In genomic region chr9:22913026-22913425, GRCh38 we compare ENCODE assay signal across 20 cellular contexts.
"Had no signal": no experiment of that assay in that cellular context is flagged by ENCODE, and none has a peak within 500 bp of the region (broad histone marks: within the 10 kb centered on the region; RNA-seq: fewer than 3 reads in every experiment).

No MANE protein-coding gene starts in this region.

- H3K4me3 ChIP-seq: hepatocyte, left ventricle myocardium inferior, sigmoid colon, thyroid gland, upper lobe of right lung had no signal

- H3K36me3 ChIP-seq: left ventricle myocardium inferior, sigmoid colon, thyroid gland, upper lobe of right lung had no signal

- ATAC-seq: activated T-cell treated with anti-CD3 and anti-CD28 coated beads, Interleukin-2, amount 50 U/mL, for 72 hours; esophagus mucosa; naive thymus-derived CD8-positive, alpha-beta T cell; T-helper 17 cell; upper lobe of right lung had no signal

- H3K4me1 ChIP-seq: left ventricle myocardium inferior, sigmoid colon, thyroid gland, upper lobe of right lung had no signal

- H3K27me3 Mint-ChIP-seq: activated CD4-positive, alpha-beta memory T cell treated with anti-CD3 and anti-CD28 coated beads, Interleukin-2, amount 10 ng/mL, durations not matched to agents 7 days and 5 days; activated CD4-positive, alpha-beta T cell treated with anti-CD3 and anti-CD28 coated beads, Interleukin-2, amount 10 ng/mL, durations not matched to agents 24 days and 14 days; activated naive CD4-positive, alpha-beta T cell treated with anti-CD3 and anti-CD28 coated beads, Interleukin-2, amount 10 ng/mL, durations not matched to agents 7 days and 5 days; brain; naive thymus-derived CD8-positive, alpha-beta T cell; stimulated activated naive CD8-positive, alpha-beta T cell treated with anti-CD3 and anti-CD28 coated beads, Interleukin-15, Interleukin-2, amounts not matched to agents 100 ng/mL and 50 ng/mL, for 24 hours; T-helper 17 cell had no signal

- H3K4me1 Mint-ChIP-seq: activated CD4-positive, alpha-beta memory T cell treated with anti-CD3 and anti-CD28 coated beads, Interleukin-2, amount 10 ng/mL, durations not matched to agents 7 days and 5 days; activated CD4-positive, alpha-beta T cell treated with anti-CD3 and anti-CD28 coated beads, Interleukin-2, amount 10 ng/mL, durations not matched to agents 24 days and 14 days; activated naive CD4-positive, alpha-beta T cell treated with anti-CD3 and anti-CD28 coated beads, Interleukin-2, amount 10 ng/mL, durations not matched to agents 7 days and 5 days; brain; naive thymus-derived CD8-positive, alpha-beta T cell; T-helper 17 cell had no signal

- H3K36me3 Mint-ChIP-seq: activated naive CD4-positive, alpha-beta T cell treated with anti-CD3 and anti-CD28 coated beads, Interleukin-2, amount 10 ng/mL, durations not matched to agents 7 days and 5 days; brain; naive thymus-derived CD8-positive, alpha-beta T cell had no signal

- DNase-seq: activated CD4-positive, alpha-beta memory T cell treated with anti-CD3 and anti-CD28 coated beads, Interleukin-2, amount 10 ng/mL, durations not matched to agents 7 days and 5 days; activated CD4-positive, alpha-beta T cell treated with anti-CD3 and anti-CD28 coated beads, Interleukin-2, amount 10 ng/mL, durations not matched to agents 24 days and 14 days; activated CD4-positive, CD25-positive, alpha-beta regulatory T cell; activated effector memory CD4-positive, alpha-beta T cell treated with anti-CD3 and anti-CD28 coated beads, Interleukin-2, amount 50 U/mL, for 16 hours; activated naive CD4-positive, alpha-beta T cell treated with anti-CD3 and anti-CD28 coated beads, Interleukin-2, amount 10 ng/mL, durations not matched to agents 7 days and 5 days; activated T-cell treated with anti-CD3 and anti-CD28 coated beads, Interleukin-2, amount 50 U/mL, for 72 hours; effector memory CD4-positive, alpha-beta T cell; glutamatergic neuron; left ventricle myocardium inferior; naive thymus-derived CD8-positive, alpha-beta T cell; sigmoid colon; stimulated activated CD4-positive, alpha-beta T cell treated with anti-CD3 and anti-CD28 coated beads, Interleukin-4, amount 100 ng/mL, for 4 hours; substantia nigra; T-helper 17 cell; thyroid gland; upper lobe of right lung had no signal

- H3K9me3 Mint-ChIP-seq: activated CD4-positive, alpha-beta T cell treated with anti-CD3 and anti-CD28 coated beads, Interleukin-2, amount 10 ng/mL, durations not matched to agents 24 days and 14 days; activated naive CD4-positive, alpha-beta T cell treated with anti-CD3 and anti-CD28 coated beads, Interleukin-2, amount 10 ng/mL, durations not matched to agents 7 days and 5 days had no signal

- H3K27ac ChIP-seq: hepatocyte, left ventricle myocardium inferior, sigmoid colon, thyroid gland, upper lobe of right lung had no signal

- H3K27ac Mint-ChIP-seq: activated CD4-positive, alpha-beta memory T cell treated with anti-CD3 and anti-CD28 coated beads, Interleukin-2, amount 10 ng/mL, durations not matched to agents 7 days and 5 days; activated CD4-positive, alpha-beta T cell treated with anti-CD3 and anti-CD28 coated beads, Interleukin-2, amount 10 ng/mL, durations not matched to agents 24 days and 14 days; activated naive CD4-positive, alpha-beta T cell treated with anti-CD3 and anti-CD28 coated beads, Interleukin-2, amount 10 ng/mL, durations not matched to agents 7 days and 5 days; activated T-cell treated with anti-CD3 and anti-CD28 coated beads, Interleukin-2, amount 50 U/mL, for 72 hours; brain; naive thymus-derived CD8-positive, alpha-beta T cell; stimulated activated naive CD8-positive, alpha-beta T cell treated with anti-CD3 and anti-CD28 coated beads, Interleukin-15, Interleukin-2, amounts not matched to agents 100 ng/mL and 50 ng/mL, for 24 hours; T-helper 17 cell had no signal

- H3K27me3 ChIP-seq: hepatocyte, sigmoid colon, thyroid gland, upper lobe of right lung had no signal

- H3K9me3 ChIP-seq: left ventricle myocardium inferior, sigmoid colon, thyroid gland, upper lobe of right lung had no signal

- H3K4me3 Mint-ChIP-seq: activated CD4-positive, alpha-beta memory T cell treated with anti-CD3 and anti-CD28 coated beads, Interleukin-2, amount 10 ng/mL, durations not matched to agents 7 days and 5 days; activated CD4-positive, alpha-beta T cell treated with anti-CD3 and anti-CD28 coated beads, Interleukin-2, amount 10 ng/mL, durations not matched to agents 24 days and 14 days; activated naive CD4-positive, alpha-beta T cell treated with anti-CD3 and anti-CD28 coated beads, Interleukin-2, amount 10 ng/mL, durations not matched to agents 7 days and 5 days; activated T-cell treated with anti-CD3 and anti-CD28 coated beads, Interleukin-2, amount 50 U/mL, for 72 hours; brain; naive thymus-derived CD8-positive, alpha-beta T cell; stimulated activated naive CD8-positive, alpha-beta T cell treated with anti-CD3 and anti-CD28 coated beads, Interleukin-15, Interleukin-2, amounts not matched to agents 100 ng/mL and 50 ng/mL, for 24 hours; T-helper 17 cell had no signal
